8 cellular contexts compared by ENCODE assay signal in genomic region chr17:75405365-75406221, GRCh38. TPM values are rescaled to one million over a fixed set of nuclear protein-coding genes. Genes with fewer than 3 reads are reported as not detected.
A peak's percentile ranks its signal among the peaks of the same experiment; 100 is the strongest.
DNase-seq lines count a peak whose midpoint lies in the region; ATAC-seq, FAIRE-seq and TF ChIP-seq lines count a peak whose summit lies in the region.

GRB2 (minus strand) TSS chr17:75405678; CDS start chr17:75393628, 12,050 bp downstream.

- H3K36me3 ChIP-seq in ascending aorta: no peaks in the 10 kb centered on the region

- H3K4me3 ChIP-seq in ascending aorta (peak within 1 kb of the TSS; percentile 70 to 96), right cardiac atrium (ENCODE audit: low read length) (peak within 1 kb of the TSS; percentile 98)

- WGBS in right cardiac atrium: under 1% methylated on average over 74 of the region's 74 CpGs

- intact Hi-C loops in ascending aorta (cut with DNase I) (loop anchor here (1.0 to 10.0 kb wide), 7 partner anchors 12 to 358 kb away; partner anchors contain the start of genes CASKIN2, KCTD2, MIF4GD and SLC25A19), right cardiac atrium (cut with DNase I) (loop anchor here in 3 of 4 donors (2.0 to 5.0 kb wide), 2 partner anchors 83 kb away; no protein-coding TSS in a partner anchor)

- ATAC-seq in GM18502 (IDR thresholded peaks at IDR 0.05; ENCODE audit: poor library complexity, unreplicated experiment): peak; percentile 81
- ATAC-seq in HG02970 (IDR thresholded peaks at IDR 0.05; ENCODE audit: low FRiP score, unreplicated experiment): peak; percentile 87
- ATAC-seq in right cardiac atrium: peak; percentile 97 to 99

- H3K36me3 Mint-ChIP-seq in T-helper 2 cell treated with Interferon-gamma antibody and Interleukin-4, amounts not matched to agents 5 μg/mL and 100 μg/mL, for 36 hours (ENCODE audit: low read depth): peaks cover 18% of the 10 kb centered on the region

- FAIRE-seq in urothelium cell line (lab: Jason Lieb, UNC): peak; percentile 86

- H3K27me3 ChIP-seq in ascending aorta (no peaks in the 10 kb centered on the region), right cardiac atrium (ENCODE audit: control insufficient read depth, insufficient read depth) (no peaks in the 10 kb centered on the region)

- DNase-seq in NCI-H2029 (lab: John Stamatoyannopoulos, UW) (peak; percentile 92), ascending aorta (ENCODE audit: low spot score in 2 of 2) (peak; percentile 90 to 99), right cardiac atrium (peak; percentile 99 to 100 (median 99)), pulmonary artery endothelial cell (ENCODE audit: low read depth, low spot score) (peak; percentile 69), urothelium cell line (ENCODE audit: low spot score) (peak; percentile 100)
- DNase-seq in T-helper 2 cell treated with Interferon-gamma antibody and Interleukin-4, amounts not matched to agents 5 μg/mL and 100 μg/mL, for 36 hours (ENCODE audit: low spot score): peak; percentile 100

- no peak for TF ChIP-seq CTCF in ascending aorta (IDR thresholded peaks at IDR 0.05)

- H3K27ac ChIP-seq in ascending aorta (peak within 1 kb of the TSS; percentile 84 to 94), right cardiac atrium (ENCODE audit: low read length) (peak within 1 kb of the TSS; percentile 98)

- peak within 1 kb of the TSS; percentile 98 for H3K4me3 Mint-ChIP-seq in T-helper 2 cell treated with Interferon-gamma antibody and Interleukin-4, amounts not matched to agents 5 μg/mL and 100 μg/mL, for 36 hours

- H3K4me1 Mint-ChIP-seq in T-helper 2 cell treated with Interferon-gamma antibody and Interleukin-4, amounts not matched to agents 5 μg/mL and 100 μg/mL, for 36 hours (ENCODE audit: low read depth): peaks cover 44% of the 10 kb centered on the region

- peaks cover 12 to 24% of the 10 kb centered on the region in 2 donors for H3K4me1 ChIP-seq in ascending aorta
- H3K4me1 ChIP-seq in right cardiac atrium (ENCODE audit: control insufficient read depth, insufficient read depth, low read length): no peaks in the 10 kb centered on the region

- peak within 1 kb of the TSS; percentile 99 for H3K27ac Mint-ChIP-seq in T-helper 2 cell treated with Interferon-gamma antibody and Interleukin-4, amounts not matched to agents 5 μg/mL and 100 μg/mL, for 36 hours

- H3K27me3 Mint-ChIP-seq in T-helper 2 cell treated with Interferon-gamma antibody and Interleukin-4, amounts not matched to agents 5 μg/mL and 100 μg/mL, for 36 hours (ENCODE audit: low read depth): no peaks in the 10 kb centered on the region

- H3K9me3 ChIP-seq in ascending aorta: no peaks in the 10 kb centered on the region
- no peaks in the 10 kb centered on the region for H3K9me3 ChIP-seq in right cardiac atrium (ENCODE audit: control insufficient read depth, low read length)

- no peaks in the 10 kb centered on the region for H3K9me3 Mint-ChIP-seq in T-helper 2 cell treated with Interferon-gamma antibody and Interleukin-4, amounts not matched to agents 5 μg/mL and 100 μg/mL, for 36 hours

RNA-seq across cellular contexts. Expression of gene GRB2, which starts in this region (rescaled TPM):
- total RNA-seq in ascending aorta (65.7 TPM), right cardiac atrium (100 to 1,000 TPM; 104 to 150 (median 123) TPM), pulmonary artery endothelial cell (108 and 136 TPM in 2 replicates)
- 66.7 TPM for polyA plus RNA-seq in right cardiac atrium

Comparison
In these comparisons a context has a peak if more than half of its experiments do, and no peak if none do; other contexts are left out.
1. Peak in every context shown above with its lines: DNase-seq, ATAC-seq, H3K4me3 ChIP-seq and H3K27ac ChIP-seq.